Comparison of ENCODE assay signal across 17 cellular contexts in the genomic region with DNA sequence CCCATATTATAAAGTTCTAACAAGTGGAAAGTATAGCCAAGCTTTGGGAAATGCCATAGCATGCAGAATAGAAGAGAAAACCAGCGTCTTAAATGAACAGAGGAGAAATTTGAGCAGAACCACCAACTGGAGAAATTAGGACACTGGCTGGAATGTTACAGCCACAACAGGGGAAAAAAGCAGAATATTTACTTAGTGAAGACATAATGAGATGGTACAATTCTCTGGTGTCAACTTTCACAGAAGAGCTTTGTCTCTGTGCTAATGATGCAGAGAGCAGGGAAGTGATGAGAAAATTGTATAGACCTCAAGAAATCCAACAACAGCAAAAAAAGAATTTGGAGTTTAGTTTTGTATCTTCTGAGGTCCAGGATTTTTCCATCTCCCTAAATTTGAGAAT.
"Had no signal": no experiment of that assay in that cellular context is flagged by ENCODE, and none has a peak within 500 bp of the region (broad histone marks: within the 10 kb centered on the region; RNA-seq: fewer than 3 reads in every experiment).

No MANE protein-coding gene starts in this region.

- DNase-seq: activated B cell treated with CpG ODN at 0.5 μM for 24 hours; activated CD4-positive, alpha-beta T cell treated with anti-CD3 and anti-CD28 coated beads, Interleukin-2, amount 10 ng/mL, durations not matched to agents 24 days and 14 days; activated gamma-delta T cell treated with Interleukin-2 at 50 U/mL for 16 hours; activated naive CD8-positive, alpha-beta T cell treated with anti-CD3 and anti-CD28 coated beads for 36 hours; brain microvascular endothelial cell; cortex of kidney; effector CD4-positive, alpha-beta T cell; esophagus squamous epithelium; islet precursor cell; left lung; mucosa of descending colon; naive thymus-derived CD4-positive, alpha-beta T cell; retina; stimulated activated CD4-positive, alpha-beta T cell treated with anti-CD3 and anti-CD28 coated beads, Interleukin-4, amount 100 ng/mL, for 24 hours; stimulated activated naive CD4-positive, alpha-beta T cell; tibial artery; uterus had no signal

- H3K36me3 Mint-ChIP-seq: activated naive CD8-positive, alpha-beta T cell treated with anti-CD3 and anti-CD28 coated beads for 36 hours; naive thymus-derived CD4-positive, alpha-beta T cell had no signal

- H3K4me3 Mint-ChIP-seq: activated B cell treated with CpG ODN at 0.5 μM for 24 hours; activated CD4-positive, alpha-beta T cell treated with anti-CD3 and anti-CD28 coated beads, Interleukin-2, amount 10 ng/mL, durations not matched to agents 24 days and 14 days; activated naive CD8-positive, alpha-beta T cell treated with anti-CD3 and anti-CD28 coated beads for 36 hours; naive thymus-derived CD4-positive, alpha-beta T cell had no signal

- ATAC-seq: left lung; mucosa of descending colon; naive thymus-derived CD4-positive, alpha-beta T cell had no signal

- H3K4me1 Mint-ChIP-seq: activated B cell treated with CpG ODN at 0.5 μM for 24 hours; activated CD4-positive, alpha-beta T cell treated with anti-CD3 and anti-CD28 coated beads, Interleukin-2, amount 10 ng/mL, durations not matched to agents 24 days and 14 days; activated naive CD8-positive, alpha-beta T cell treated with anti-CD3 and anti-CD28 coated beads for 36 hours; naive thymus-derived CD4-positive, alpha-beta T cell had no signal

- H3K27ac Mint-ChIP-seq: activated B cell treated with CpG ODN at 0.5 μM for 24 hours; activated CD4-positive, alpha-beta T cell treated with anti-CD3 and anti-CD28 coated beads, Interleukin-2, amount 10 ng/mL, durations not matched to agents 24 days and 14 days; activated naive CD8-positive, alpha-beta T cell treated with anti-CD3 and anti-CD28 coated beads for 36 hours; naive thymus-derived CD4-positive, alpha-beta T cell had no signal

- H3K9me3 Mint-ChIP-seq: activated B cell treated with CpG ODN at 0.5 μM for 24 hours; activated CD4-positive, alpha-beta T cell treated with anti-CD3 and anti-CD28 coated beads, Interleukin-2, amount 10 ng/mL, durations not matched to agents 24 days and 14 days; activated naive CD8-positive, alpha-beta T cell treated with anti-CD3 and anti-CD28 coated beads for 36 hours; naive thymus-derived CD4-positive, alpha-beta T cell had no signal

- H3K27me3 Mint-ChIP-seq: activated naive CD8-positive, alpha-beta T cell treated with anti-CD3 and anti-CD28 coated beads for 36 hours had no signal
